11 cellular contexts compared by ENCODE assay signal in genomic region chr12:46825526-46826414, GRCh38. TPM values are rescaled to one million over a fixed set of nuclear protein-coding genes. Genes with fewer than 3 reads are reported as not detected.
A peak's percentile ranks its signal among the peaks of the same experiment; 100 is the strongest.
DNase-seq lines count a peak whose midpoint lies in the region; ATAC-seq lines count a peak whose summit lies in the region.
"Had no signal": no experiment of that assay in that cellular context is flagged by ENCODE, and none has a peak within 500 bp of the region (broad histone marks: within the 10 kb centered on the region; RNA-seq: fewer than 3 reads in every experiment).

TSS of gene SLC38A4 (minus strand) at chr12:46825997. CDS start at chr12:46793071, 32,926 bp downstream.

- H3K36me3 Mint-ChIP-seq in activated CD4-positive, alpha-beta memory T cell treated with anti-CD3 and anti-CD28 coated beads, Interleukin-2, amount 10 ng/mL, durations not matched to agents 7 days and 5 days (ENCODE audit: low read depth) = no peaks in the 10 kb centered on the region

- no peaks in the 10 kb centered on the region for H3K9me3 ChIP-seq in mucosa of rectum (ENCODE audit: control insufficient read depth in 2 of 2, low read length in 2 of 2)

- H3K27ac ChIP-seq in mucosa of rectum (ENCODE audit: low read depth in 2 of 2, low read length in 2 of 2) = peak within 1 kb of the TSS in 1 of 2 donors; percentile 71
- H3K27ac ChIP-seq: skin epidermis had no signal

- POLR2A ChIA-PET in activated CD4-positive, alpha-beta memory T cell treated with anti-CD3 and anti-CD28 coated beads, Interleukin-2, amount 10 ng/mL, durations not matched to agents 7 days and 5 days (lab: Charles Lee) = no interaction called here

- ATAC-seq in HG02588 (IDR thresholded peaks at IDR 0.05; ENCODE audit: unreplicated experiment) = no peak
- ATAC-seq: activated naive CD4-positive, alpha-beta T cell treated with anti-CD3 and anti-CD28 coated beads, Interleukin-2, amount 50 U/mL, for 72 hours had no signal

- H3K4me1 Mint-ChIP-seq in activated CD4-positive, alpha-beta memory T cell treated with anti-CD3 and anti-CD28 coated beads, Interleukin-2, amount 10 ng/mL, durations not matched to agents 7 days and 5 days = peaks cover 1% of the 10 kb centered on the region

- H3K27me3 Mint-ChIP-seq in activated CD4-positive, alpha-beta memory T cell treated with anti-CD3 and anti-CD28 coated beads, Interleukin-2, amount 10 ng/mL, durations not matched to agents 7 days and 5 days = peaks cover 57% of the 10 kb centered on the region

- H3K4me3 ChIP-seq in mucosa of rectum (ENCODE audit: low read length in 2 of 2) = peak within 1 kb of the TSS; percentile 55 to 70

- H3K27me3 ChIP-seq in mucosa of rectum (ENCODE audit: control insufficient read depth in 2 of 2, insufficient read depth in 2 of 2, low read length in 2 of 2) = peaks cover 5 to 10% of the 10 kb centered on the region in 2 donors

- no peak within 1 kb of the TSS for H3K4me3 Mint-ChIP-seq in activated CD4-positive, alpha-beta memory T cell treated with anti-CD3 and anti-CD28 coated beads, Interleukin-2, amount 10 ng/mL, durations not matched to agents 7 days and 5 days

- no peak within 1 kb of the TSS for H3K9ac ChIP-seq in mucosa of rectum (ENCODE audit: low read depth in 1 of 2, low read length in 2 of 2)

- CTCF ChIA-PET in activated CD4-positive, alpha-beta memory T cell treated with anti-CD3 and anti-CD28 coated beads, Interleukin-2, amount 10 ng/mL, durations not matched to agents 7 days and 5 days (lab: Charles Lee) = no interaction called here

- DNase-seq in AG08396 (ENCODE audit: low spot score) = peak; percentile 81
- peak; percentile 27 for DNase-seq in NCI-H460 (ENCODE audit: extremely low read depth, low read depth)
- peak; percentile 51 for DNase-seq in fibroblast of gingiva (ENCODE audit: low read depth)
- DNase-seq in middle frontal gyrus (ENCODE audit: extremely low spot score, low spot score) = no peak
- no peak for DNase-seq in activated CD4-positive, alpha-beta memory T cell treated with anti-CD3 and anti-CD28 coated beads, Interleukin-2, amount 10 ng/mL, durations not matched to agents 7 days and 5 days
- DNase-seq in T-helper 9 cell = no peak
- DNase-seq: DMS79 had no signal

- peaks cover 0 to 17% of the 10 kb centered on the region in 2 donors for H3K4me1 ChIP-seq in mucosa of rectum (ENCODE audit: control insufficient read depth in 2 of 2, insufficient read depth in 2 of 2, low read length in 2 of 2)

- H3K27ac Mint-ChIP-seq in activated CD4-positive, alpha-beta memory T cell treated with anti-CD3 and anti-CD28 coated beads, Interleukin-2, amount 10 ng/mL, durations not matched to agents 7 days and 5 days = no peak within 1 kb of the TSS
- H3K27ac Mint-ChIP-seq: activated naive CD4-positive, alpha-beta T cell treated with anti-CD3 and anti-CD28 coated beads, Interleukin-2, amount 50 U/mL, for 72 hours had no signal

- H3K9me3 Mint-ChIP-seq in activated CD4-positive, alpha-beta memory T cell treated with anti-CD3 and anti-CD28 coated beads, Interleukin-2, amount 10 ng/mL, durations not matched to agents 7 days and 5 days = no peaks in the 10 kb centered on the region
- H3K9me3 Mint-ChIP-seq: activated naive CD4-positive, alpha-beta T cell treated with anti-CD3 and anti-CD28 coated beads, Interleukin-2, amount 50 U/mL, for 72 hours had no signal

- no peaks in the 10 kb centered on the region for H3K36me3 ChIP-seq in mucosa of rectum (ENCODE audit: control insufficient read depth in 2 of 2, insufficient read depth in 2 of 2, low read length in 2 of 2)

RNA-seq across cellular contexts. Expression of gene SLC38A4, which starts in this region (rescaled TPM):
- total RNA-seq in NCI-H460 (2014; rRNA removed; shearing (Covaris generic)) = 0.12 and 0.46 TPM in 2 replicates
- polyA plus RNA-seq in NCI-H460 (2014; cell fraction: nucleus; rRNA removed) = 0.04 TPM in 1 of 2 replicates, not detected in the other
- total RNA-seq in activated CD4-positive, alpha-beta memory T cell treated with anti-CD3 and anti-CD28 coated beads, Interleukin-2, amount 10 ng/mL, durations not matched to agents 7 days and 5 days = not detected
- total RNA-seq: activated naive CD4-positive, alpha-beta T cell treated with anti-CD3 and anti-CD28 coated beads, Interleukin-2, amount 50 U/mL, for 72 hours had no signal

Comparison
In these comparisons a context has a peak if more than half of its experiments do, and no peak if none do; other contexts are left out.
1. Peak in DNase-seq in NCI-H460; RNA of the gene not detected or under 1 TPM.
2. DNase-seq: peak in AG08396 (single experiment) and fibroblast of gingiva (single experiment); none in middle frontal gyrus (single experiment), activated CD4-positive, alpha-beta memory T cell treated with anti-CD3 and anti-CD28 coated beads, Interleukin-2, amount 10 ng/mL, durations not matched to agents 7 days and 5 days (single experiment) and T-helper 9 cell (single experiment).